Comparison of ENCODE assay signal across 9 cellular contexts in genomic region chr1:60281360-60281932, GRCh38.
DNase-seq lines count a peak whose midpoint lies in the region; ATAC-seq and TF ChIP-seq lines count a peak whose summit lies in the region.
"Had no signal": no experiment of that assay in that cellular context is flagged by ENCODE, and none has a peak within 500 bp of the region (broad histone marks: within the 10 kb centered on the region; RNA-seq: fewer than 3 reads in every experiment).

No MANE protein-coding gene starts in this region.

- H3K36me3 ChIP-seq in heart right ventricle, result no peaks in the 10 kb centered on the region

- intact Hi-C loops in heart right ventricle (cut with DNase I), result loop anchor here in 8 of 10 donors (1.0 to 10.0 kb wide), 13 partner anchors 307 to 1571 kb away; no protein-coding TSS in a partner anchor

- TF ChIP-seq CTCF in heart right ventricle (IDR thresholded peaks at IDR 0.05), result peak; percentile 83 to 95 (median 89)

- no peak overlapping the region for H3K4me3 ChIP-seq in heart right ventricle

- no peaks in the 10 kb centered on the region for H3K9me3 ChIP-seq in heart right ventricle

- peak; percentile 94 for ATAC-seq in GM19328 (IDR thresholded peaks at IDR 0.05; ENCODE audit: unreplicated experiment)
- ATAC-seq in HG03378 (IDR thresholded peaks at IDR 0.05; ENCODE audit: unreplicated experiment), result peak; percentile 93
- ATAC-seq in heart right ventricle, result peak; percentile 85 to 96 (median 90)

- no peak overlapping the region for H3K4me3 Mint-ChIP-seq in activated naive CD8-positive, alpha-beta T cell treated with anti-CD3 and anti-CD28 coated beads for 36 hours
- H3K4me3 Mint-ChIP-seq: activated T-cell treated with anti-CD3 and anti-CD28 coated beads, Interleukin-2, amount 50 U/mL, for 4 hours had no signal

- H3K27me3 ChIP-seq in heart right ventricle, result no peaks in the 10 kb centered on the region

- no peak overlapping the region for H3K27ac Mint-ChIP-seq in activated naive CD8-positive, alpha-beta T cell treated with anti-CD3 and anti-CD28 coated beads for 36 hours

- no peaks in the 10 kb centered on the region for H3K9me3 Mint-ChIP-seq in activated naive CD8-positive, alpha-beta T cell treated with anti-CD3 and anti-CD28 coated beads for 36 hours
- H3K9me3 Mint-ChIP-seq: activated T-cell treated with anti-CD3 and anti-CD28 coated beads, Interleukin-2, amount 50 U/mL, for 4 hours had no signal

- H3K4me1 ChIP-seq in heart right ventricle, result peaks cover 0 to 19% (median 15%) of the 10 kb centered on the region in 9 donors

- WGBS in heart right ventricle, 2 donors, result 18 to 24% methylated on average over 9 of the region's 9 CpGs

- peaks cover 13% of the 10 kb centered on the region for H3K4me1 Mint-ChIP-seq in activated naive CD8-positive, alpha-beta T cell treated with anti-CD3 and anti-CD28 coated beads for 36 hours

- H3K36me3 Mint-ChIP-seq in activated naive CD8-positive, alpha-beta T cell treated with anti-CD3 and anti-CD28 coated beads for 36 hours, result no peaks in the 10 kb centered on the region

- DNase-seq in DMS114 treated with DMSO at 0.1 percent for 48 hours (lab: John Stamatoyannopoulos, UW; ENCODE audit: unreplicated experiment) (peak; percentile 41), NCI-H345 (lab: John Stamatoyannopoulos, UW) (peak; percentile 68), heart right ventricle (peak; percentile 22 to 56), renal cortical epithelial cell (ENCODE audit: low read depth) (peak; percentile 94), T-helper 9 cell (no peak)
- DNase-seq in activated naive CD8-positive, alpha-beta T cell treated with anti-CD3 and anti-CD28 coated beads for 36 hours, result peak; percentile 29
- DNase-seq: activated T-cell treated with anti-CD3 and anti-CD28 coated beads, Interleukin-2, amount 50 U/mL, for 4 hours had no signal

- no peaks in the 10 kb centered on the region for H3K27me3 Mint-ChIP-seq in activated naive CD8-positive, alpha-beta T cell treated with anti-CD3 and anti-CD28 coated beads for 36 hours

- no peak overlapping the region for H3K27ac ChIP-seq in heart right ventricle
